ENCODE assay signal across 13 cellular contexts in genomic region chr11:23789938-23790371, GRCh38.
DNase-seq lines count a peak whose midpoint lies in the region; ATAC-seq, FAIRE-seq and TF ChIP-seq lines count a peak whose summit lies in the region.
"Had no signal": no experiment of that assay in that cellular context is flagged by ENCODE, and none has a peak within 500 bp of the region (broad histone marks: within the 10 kb centered on the region; RNA-seq: fewer than 3 reads in every experiment).

No MANE protein-coding gene starts in this region.

- peak; percentile 21 for DNase-seq in AG04450 (ENCODE audit: low read depth, low spot score)
- peak; percentile 70 for DNase-seq in HT-29 (ENCODE audit: low spot score)
- DNase-seq in astrocyte (ENCODE audit: low read depth), result peak; percentile 89
- DNase-seq in iris pigment epithelial cell (ENCODE audit: low read depth), result peak; percentile 76
- no peak for DNase-seq in sciatic nerve (ENCODE audit: low spot score)
- DNase-seq in T-helper 1 cell, result no peak
- no peak for DNase-seq in D341Med (ENCODE audit: low spot score)
- DNase-seq: activated B cell treated with CpG ODN at 0.5 μM for 24 hours, DMS79 treated with DMSO at 0.1 percent for 48 hours, NCI-H446 treated with DMSO at 0.1 percent for 48 hours, Right ventricle myocardium superior, substantia nigra had no signal

- H3K4me3 Mint-ChIP-seq in astrocyte (ENCODE audit: unreplicated experiment), result no peak overlapping the region
- H3K4me3 Mint-ChIP-seq: activated B cell treated with CpG ODN at 0.5 μM for 24 hours had no signal

- no peaks in the 10 kb centered on the region for H3K27me3 Mint-ChIP-seq in astrocyte (ENCODE audit: low read depth, unreplicated experiment)
- H3K27me3 Mint-ChIP-seq: activated B cell treated with CpG ODN at 0.5 μM for 24 hours had no signal

- peak overlapping the region; percentile 38 for H2AFZ ChIP-seq in astrocyte (ENCODE audit: low read depth, low read length)

- FAIRE-seq in astrocyte (lab: Jason Lieb, UNC), result peak; percentile 86

- no peaks in the 10 kb centered on the region for H3K9me3 Mint-ChIP-seq in astrocyte (ENCODE audit: unreplicated experiment)

- peaks cover 11% of the 10 kb centered on the region for H3K4me1 ChIP-seq in astrocyte (ENCODE audit: insufficient read depth, low read length)

- peak overlapping the region; percentile 43 for H3K4me2 ChIP-seq in astrocyte (ENCODE audit: low read length)

- POLR2A ChIA-PET in AG04450 (lab: Yijun Ruan, JAX), result no interaction called here

- no peaks in the 10 kb centered on the region for H3K79me2 ChIP-seq in astrocyte (ENCODE audit: insufficient read depth, low read length)

- intact Hi-C loops in sciatic nerve (cut with DNase I), result no loop called here

- H3K4me3 ChIP-seq in AG04450 (ENCODE audit: low read depth, low read length) (no peak overlapping the region), astrocyte (ENCODE audit: insufficient read depth, low read depth, low read length) (no peak overlapping the region)

- H3K4me1 Mint-ChIP-seq in astrocyte (ENCODE audit: low read depth, unreplicated experiment), result peaks cover 14% of the 10 kb centered on the region
- H3K4me1 Mint-ChIP-seq: activated B cell treated with CpG ODN at 0.5 μM for 24 hours had no signal

- H3K36me3 ChIP-seq in astrocyte (ENCODE audit: insufficient read depth, low read length), result no peaks in the 10 kb centered on the region

- no peaks in the 10 kb centered on the region for H3K9me3 ChIP-seq in AG04450 (ENCODE audit: control insufficient read depth, insufficient read depth, low read length)
- no peaks in the 10 kb centered on the region for H3K9me3 ChIP-seq in astrocyte (ENCODE audit: insufficient read depth, low read depth, low read length)

- H3K27ac ChIP-seq in AG04450 (ENCODE audit: low read depth, low read length) (peak overlapping the region; percentile 23), astrocyte (ENCODE audit: low read depth, low read length) (no peak overlapping the region)

- CTCF ChIA-PET in AG04450 (lab: Charles Lee), result interaction anchor here (0.7 kb wide), 1 partner anchor 10 kb away, joined by 3 read pairs; no protein-coding TSS in a partner anchor

- H3K27ac Mint-ChIP-seq in astrocyte (ENCODE audit: unreplicated experiment), result peak overlapping the region; percentile 41
- H3K27ac Mint-ChIP-seq: activated B cell treated with CpG ODN at 0.5 μM for 24 hours had no signal

- TF ChIP-seq CTCF in AG04450 (IDR thresholded peaks at IDR 0.05; ENCODE audit: low read depth, low read length) (no peak), astrocyte (IDR thresholded peaks at IDR 0.05; ENCODE audit: insufficient read depth, low read depth, low read length) (no peak)

- no peaks in the 10 kb centered on the region for H4K20me1 ChIP-seq in astrocyte (ENCODE audit: insufficient read depth, low read length)

- H3K27me3 ChIP-seq in AG04450 (ENCODE audit: control insufficient read depth, insufficient read depth, low read length) (no peaks in the 10 kb centered on the region), astrocyte (ENCODE audit: insufficient read depth, low read length) (no peaks in the 10 kb centered on the region)

- ATAC-seq in sciatic nerve (no peak), HG03571 (IDR thresholded peaks at IDR 0.05; ENCODE audit: unreplicated experiment) (no peak)

- no peaks in the 10 kb centered on the region for H3K36me3 Mint-ChIP-seq in astrocyte (ENCODE audit: low read depth, unreplicated experiment)

- H3K9ac ChIP-seq in astrocyte (ENCODE audit: low read length), result no peak overlapping the region

Comparison
In these comparisons a context has a peak if more than half of its experiments do, and no peak if none do; other contexts are left out.
1. DNase-seq: peak in AG04450 (single experiment), HT-29 (single experiment), astrocyte (single experiment) and iris pigment epithelial cell (single experiment); none in sciatic nerve (single experiment), T-helper 1 cell (0 of 5) and D341Med (single experiment).